13 cellular contexts compared by ENCODE assay signal in genomic region chr9:130017035-130017909, GRCh38. TPM values are rescaled to one million over a fixed set of nuclear protein-coding genes. Genes with fewer than 3 reads are reported as not detected.
DNase-seq lines count a peak whose midpoint lies in the region; ATAC-seq lines count a peak whose summit lies in the region.
"Had no signal": no experiment of that assay in that cellular context is flagged by ENCODE, and none has a peak within 500 bp of the region (broad histone marks: within the 10 kb centered on the region; RNA-seq: fewer than 3 reads in every experiment).

No MANE protein-coding gene starts in this region.

- intact Hi-C loops in activated naive CD4-positive, alpha-beta T cell treated with anti-CD3 and anti-CD28 coated beads for 36 hours (cut with micrococcal nuclease), result no loop called here
- intact Hi-C loops in aorta (cut with DNase I), result no loop called here

- H3K18ac ChIP-seq in mesenchymal stem cell (ENCODE audit: low read depth in 1 of 2, low read length in 2 of 2), result no peak overlapping the region

- H4K8ac ChIP-seq in mesenchymal stem cell (ENCODE audit: low read length), result no peak overlapping the region

- peaks cover 2% of the 10 kb centered on the region for H3K79me1 ChIP-seq in mesenchymal stem cell (replicated peaks; ENCODE audit: low read length, poor library complexity, severe bottlenecking)

- H3K4me3 ChIP-seq in mesenchymal stem cell (ENCODE audit: insufficient read depth in 1 of 2, low read depth in 1 of 2, low read length in 2 of 2) (no peak overlapping the region), aorta (ENCODE audit: low read length in 2 of 2) (no peak overlapping the region)
- H3K4me3 ChIP-seq: lower lobe of right lung had no signal

- H3K4me2 ChIP-seq in mesenchymal stem cell (ENCODE audit: low read length, poor library complexity, severe bottlenecking), result peak overlapping the region; percentile 47

- H2BK5ac ChIP-seq in mesenchymal stem cell (ENCODE audit: low read depth, low read length, poor library complexity, severe bottlenecking), result no peak overlapping the region

- H3K4ac ChIP-seq in mesenchymal stem cell (ENCODE audit: low read depth in 1 of 2, low read length in 2 of 2), result no peak overlapping the region

- H2AFZ ChIP-seq in mesenchymal stem cell (ENCODE audit: low read depth, low read length), result no peak overlapping the region

- no peak overlapping the region for H2BK120ac ChIP-seq in mesenchymal stem cell (ENCODE audit: low read depth, low read length)

- no peak overlapping the region for H3K4me3 Mint-ChIP-seq in activated naive CD4-positive, alpha-beta T cell treated with anti-CD3 and anti-CD28 coated beads for 36 hours
- peak overlapping the region; percentile 68 for H3K4me3 Mint-ChIP-seq in activated naive CD8-positive, alpha-beta T cell

- H3K4me1 ChIP-seq in mesenchymal stem cell (ENCODE audit: control insufficient read depth, insufficient read depth, low read depth, low read length) (peaks cover 7% of the 10 kb centered on the region), aorta (ENCODE audit: control insufficient read depth in 1 of 2, insufficient read depth in 2 of 2, low read length in 2 of 2) (peaks cover 0 to 2% of the 10 kb centered on the region in 2 donors)
- H3K4me1 ChIP-seq: lower lobe of right lung had no signal

- H3K9me3 ChIP-seq in mesenchymal stem cell (ENCODE audit: control insufficient read depth, low read length), result no peaks in the 10 kb centered on the region
- no peaks in the 10 kb centered on the region for H3K9me3 ChIP-seq in aorta (ENCODE audit: control insufficient read depth, low read length)
- H3K9me3 ChIP-seq: lower lobe of right lung had no signal

- H3K36me3 Mint-ChIP-seq in activated naive CD4-positive, alpha-beta T cell treated with anti-CD3 and anti-CD28 coated beads for 36 hours (ENCODE audit: low read depth), result peaks cover 25% of the 10 kb centered on the region
- peaks cover 20% of the 10 kb centered on the region for H3K36me3 Mint-ChIP-seq in activated naive CD8-positive, alpha-beta T cell

- no peak overlapping the region for H2BK12ac ChIP-seq in mesenchymal stem cell (ENCODE audit: low read length in 2 of 2)

- no peak overlapping the region for H3K23ac ChIP-seq in mesenchymal stem cell (ENCODE audit: low read length in 2 of 2)

- no peak overlapping the region for H2AK5ac ChIP-seq in mesenchymal stem cell (ENCODE audit: low read length, severe bottlenecking)

- H3K14ac ChIP-seq in mesenchymal stem cell (ENCODE audit: low read length in 2 of 2), result no peak overlapping the region

- H3K9me3 Mint-ChIP-seq in activated naive CD4-positive, alpha-beta T cell treated with anti-CD3 and anti-CD28 coated beads for 36 hours, result peaks cover 4% of the 10 kb centered on the region
- H3K9me3 Mint-ChIP-seq in activated naive CD8-positive, alpha-beta T cell (ENCODE audit: low read depth), result no peaks in the 10 kb centered on the region

- H3K27ac ChIP-seq in mesenchymal stem cell (ENCODE audit: low read length, poor library complexity, severe bottlenecking) (peak overlapping the region; percentile 92), aorta (ENCODE audit: low read depth in 1 of 2, low read length in 2 of 2) (peak overlapping the region; percentile 37 to 87)
- H3K27ac ChIP-seq: lower lobe of right lung, RWPE1 had no signal

- no peaks in the 10 kb centered on the region for H3K27me3 ChIP-seq in mesenchymal stem cell (ENCODE audit: control insufficient read depth in 1 of 2, insufficient read depth in 1 of 2, low read length in 2 of 2)
- H3K27me3 ChIP-seq in aorta (ENCODE audit: control insufficient read depth in 1 of 2, insufficient read depth in 2 of 2, low read length in 1 of 2), result no peaks in the 10 kb centered on the region

- peaks cover 70% of the 10 kb centered on the region for H3K4me1 Mint-ChIP-seq in activated naive CD4-positive, alpha-beta T cell treated with anti-CD3 and anti-CD28 coated beads for 36 hours (ENCODE audit: low read depth)
- H3K4me1 Mint-ChIP-seq in activated naive CD8-positive, alpha-beta T cell (ENCODE audit: low read depth), result peaks cover 64% of the 10 kb centered on the region

- H4K91ac ChIP-seq in mesenchymal stem cell (ENCODE audit: low read length), result no peak overlapping the region

- no peak for DNase-seq in activated naive CD4-positive, alpha-beta T cell treated with anti-CD3 and anti-CD28 coated beads for 36 hours
- no peak for DNase-seq in activated naive CD4-positive, alpha-beta T cell treated with Interleukin-2 at 50 U/mL for 16 hours
- DNase-seq in mesenchymal stem cell, result no peak
- no peak for DNase-seq in aorta
- no peak for DNase-seq in NCI-H1436 treated with DMSO at 0.1 percent for 48 hours (lab: John Stamatoyannopoulos, UW)
- DNase-seq in NAMALWA (ENCODE audit: low spot score), result no peak
- DNase-seq: AML-193, caudate nucleus, KBM-7, lower lobe of right lung had no signal

- CTCF ChIA-PET in activated naive CD4-positive, alpha-beta T cell treated with anti-CD3 and anti-CD28 coated beads for 36 hours (lab: Charles Lee), result interaction anchor here (0.6 to 1.5 kb wide), 6 partner anchors 9 to 132 kb away, joined by 3 to 5 read pairs (median 4); no protein-coding TSS in a partner anchor

- no peaks in the 10 kb centered on the region for H3K27me3 Mint-ChIP-seq in activated naive CD4-positive, alpha-beta T cell treated with anti-CD3 and anti-CD28 coated beads for 36 hours (ENCODE audit: low read depth)
- H3K27me3 Mint-ChIP-seq in activated naive CD8-positive, alpha-beta T cell, result no peaks in the 10 kb centered on the region

- no peak overlapping the region for H2BK15ac ChIP-seq in mesenchymal stem cell (ENCODE audit: low read depth, poor library complexity, severe bottlenecking)

- no peak overlapping the region for H3K9ac ChIP-seq in mesenchymal stem cell (ENCODE audit: low read length)

- peak overlapping the region; percentile 89 for H3K27ac Mint-ChIP-seq in activated naive CD4-positive, alpha-beta T cell treated with anti-CD3 and anti-CD28 coated beads for 36 hours
- H3K27ac Mint-ChIP-seq in activated naive CD8-positive, alpha-beta T cell, result peak overlapping the region; percentile 99

- ATAC-seq in aorta (ENCODE audit: low FRiP score) (no peak), HG02852 (IDR thresholded peaks at IDR 0.05; ENCODE audit: unreplicated experiment) (no peak)

- 99% methylated on average over 8 of the region's 10 CpGs for WGBS in mesenchymal stem cell
- WGBS in aorta, 2 donors, result 77 to 79% methylated on average over 10 of the region's 10 CpGs

- H3K36me3 ChIP-seq in mesenchymal stem cell (ENCODE audit: control insufficient read depth in 1 of 2, insufficient read depth in 2 of 2, low read depth in 1 of 2, low read length in 2 of 2) (no peaks in the 10 kb centered on the region), aorta (ENCODE audit: control insufficient read depth in 1 of 2, insufficient read depth in 2 of 2, low read length in 1 of 2) (no peaks in the 10 kb centered on the region)
- H3K36me3 ChIP-seq: lower lobe of right lung had no signal

RNA-seq across cellular contexts. Expression of gene FNBP1, which starts 25.7 kb away (rescaled TPM):
- total RNA-seq in activated naive CD4-positive, alpha-beta T cell treated with anti-CD3 and anti-CD28 coated beads for 36 hours, result 100 to 1,000 TPM; 126 to 128 TPM
- 47.4 TPM for polyA plus RNA-seq in mesenchymal stem cell (2013, experiment 1 of 2)
- 45.8 TPM for polyA plus RNA-seq in mesenchymal stem cell (2013, experiment 2 of 2)
- total RNA-seq in aorta, result 10 to 100 TPM; 92.2 to 92.9 TPM
- 10 to 100 TPM; 21.9 to 35.4 TPM for polyA plus RNA-seq in aorta

RNA-seq across cellular contexts. Expression of gene GPR107, which starts 36.4 kb away (rescaled TPM):
- 10 to 100 TPM; 19.0 to 20.0 TPM for total RNA-seq in activated naive CD4-positive, alpha-beta T cell treated with anti-CD3 and anti-CD28 coated beads for 36 hours
- polyA plus RNA-seq in mesenchymal stem cell (2013, experiment 1 of 2), result 42.9 TPM
- polyA plus RNA-seq in mesenchymal stem cell (2013, experiment 2 of 2), result 42.6 TPM
- 10 to 100 TPM; 43.3 to 48.2 TPM for total RNA-seq in aorta
- polyA plus RNA-seq in aorta, result 10 to 100 TPM in 1 of 2 donors, 1 to 10 TPM in 1; 7.4 to 26.9 TPM
